In genomic region chr2:37984589-37984988, GRCh38 we compare ENCODE assay signal across 11 cellular contexts. TPM values are rescaled to one million over a fixed set of nuclear protein-coding genes. Genes with fewer than 3 reads are reported as not detected.
A peak's percentile ranks its signal among the peaks of the same experiment; 100 is the strongest.
DNase-seq lines count a peak whose midpoint lies in the region; ATAC-seq, FAIRE-seq and TF ChIP-seq lines count a peak whose summit lies in the region.
"Had no signal": no experiment of that assay in that cellular context is flagged by ENCODE, and none has a peak within 500 bp of the region (broad histone marks: within the 10 kb centered on the region; RNA-seq: fewer than 3 reads in every experiment).

No MANE protein-coding gene starts in this region.

- H3K4me2 ChIP-seq in HepG2 (ENCODE audit: low read depth, low read length), result no peak overlapping the region

- no peak overlapping the region for H3K27ac ChIP-seq in HepG2 (ENCODE audit: extremely low read length, insufficient read depth, low read length)
- no peak overlapping the region for H3K27ac ChIP-seq in right lobe of liver
- no peak overlapping the region for H3K27ac ChIP-seq in small intestine (ENCODE audit: low read depth in 1 of 2, low read length in 1 of 2)
- H3K27ac ChIP-seq in psoas muscle, result no peak overlapping the region
- H3K27ac ChIP-seq: spleen had no signal

- ATAC-seq in HepG2 (no peak), right lobe of liver (no peak), psoas muscle (no peak)

- no peaks in the 10 kb centered on the region for H3K79me2 ChIP-seq in HepG2 (ENCODE audit: insufficient read depth, low read length)

- FAIRE-seq in HepG2 (lab: Jason Lieb, UNC) (no peak), small intestine (lab: Jason Lieb, UNC) (no peak)

- no peaks in the 10 kb centered on the region for H4K20me1 ChIP-seq in HepG2 (ENCODE audit: insufficient read depth, low read length)

- no peak for TF ChIP-seq RAD21 in HepG2 (CRISPR knock-in tag; IDR thresholded peaks at IDR 0.05)

- intact Hi-C loops in HepG2 (cut with micrococcal nuclease; ENCODE audit: unreplicated experiment), result loop anchor here (5.0 kb wide), 1 partner anchor 57 kb away; the partner anchor contains the start of gene RMDN2
- intact Hi-C loops in right lobe of liver (cut with DNase I), result loop anchor here in 1 of 2 donors (10.0 kb wide), 1 partner anchor 290 kb away; no protein-coding TSS in a partner anchor
- intact Hi-C loops in psoas muscle (cut with DNase I), result loop anchor here (5.0 to 10.0 kb wide), 3 partner anchors 90 to 283 kb away; partner anchors contain the start of gene CYP1B1 (in 1 of the 2)

- no peak overlapping the region for H3K9ac ChIP-seq in HepG2 (ENCODE audit: insufficient read depth, low read depth, low read length)

- H3K4me3 ChIP-seq in HepG2 (replicated peaks in 1 of 3; ENCODE audit: insufficient read depth in 1 of 3, low read depth in 2 of 3, low read length in 3 of 3) (no peak overlapping the region), right lobe of liver (no peak overlapping the region), small intestine (ENCODE audit: low read depth in 1 of 2, low read length in 2 of 2) (no peak overlapping the region), psoas muscle (no peak overlapping the region)
- H3K4me3 ChIP-seq: HAP-1, spleen had no signal

- no TSS peak for BruUV-seq in HepG2 (replicated peaks; lab: Mats Ljungman, UMichigan)

- no peak overlapping the region for H2AFZ ChIP-seq in HepG2 (ENCODE audit: low read length)

- no peaks in the 10 kb centered on the region for H3K36me3 ChIP-seq in HepG2 (replicated peaks in 1 of 2; ENCODE audit: control insufficient read depth in 1 of 2, insufficient read depth in 2 of 2, low read length in 2 of 2)
- H3K36me3 ChIP-seq in right lobe of liver, result no peaks in the 10 kb centered on the region
- no peaks in the 10 kb centered on the region for H3K36me3 ChIP-seq in small intestine (ENCODE audit: control insufficient read depth in 2 of 2, insufficient read depth in 2 of 2, low read length in 2 of 2)
- H3K36me3 ChIP-seq in psoas muscle (ENCODE audit: insufficient read depth in 1 of 2, low read depth in 1 of 2), result no peaks in the 10 kb centered on the region
- H3K36me3 ChIP-seq: HAP-1, spleen had no signal

- in situ Hi-C loops in HepG2 (cut with HindIII; ENCODE audit: extremely low pct_ligation_motif_present, low pct_unique_long_range_greater_than_20kb), result no loop called here

- H3K9me3 ChIP-seq in HepG2 (ENCODE audit: low read length), result no peaks in the 10 kb centered on the region
- H3K9me3 ChIP-seq in right lobe of liver, result no peaks in the 10 kb centered on the region
- no peaks in the 10 kb centered on the region for H3K9me3 ChIP-seq in small intestine (ENCODE audit: control insufficient read depth, low read depth)
- H3K9me3 ChIP-seq in psoas muscle, result no peaks in the 10 kb centered on the region
- H3K9me3 ChIP-seq: HAP-1, spleen had no signal

- H3K4me1 ChIP-seq in HepG2 (ENCODE audit: insufficient read depth, low read length), result no peaks in the 10 kb centered on the region
- H3K4me1 ChIP-seq in right lobe of liver, result no peaks in the 10 kb centered on the region
- H3K4me1 ChIP-seq in small intestine (ENCODE audit: control insufficient read depth in 2 of 2, insufficient read depth in 1 of 2, low read depth in 1 of 2, low read length in 1 of 2), result no peaks in the 10 kb centered on the region
- no peaks in the 10 kb centered on the region for H3K4me1 ChIP-seq in psoas muscle
- H3K4me1 ChIP-seq: HAP-1 had no signal

- TF ChIP-seq POLR2A in HepG2 (IDR thresholded peaks at IDR 0.05; ENCODE audit: insufficient read depth in 1 of 2, low read depth in 2 of 2, low read length in 2 of 2) (no peak), right lobe of liver (IDR thresholded peaks at IDR 0.05) (no peak)

- no peak for DNase-seq in HepG2 (ENCODE audit: low spot score)
- no peak for DNase-seq in right lobe of liver
- DNase-seq in RPMI7951 (ENCODE audit: low read depth), result peak; percentile 45
- DNase-seq in fibroblast of peridontal ligament (ENCODE audit: extremely low read depth), result peak; percentile 78
- DNase-seq in cerebellar cortex (ENCODE audit: low spot score), result no peak
- DNase-seq in stimulated activated naive CD4-positive, alpha-beta T cell (lab: John Stamatoyannopoulos, UW), result no peak
- DNase-seq in small intestine, result no peak
- no peak for DNase-seq in psoas muscle
- DNase-seq: NCI-H1092 treated with DMSO at 0.1 percent for 48 hours, spleen had no signal

- CTCF ChIA-PET in HepG2 (lab: Yijun Ruan, JAX; ENCODE audit: low intra/inter-chr PET ratio, low total read pairs), result no interaction called here

- no peak for TF ChIP-seq CTCF in HepG2 (CRISPR knock-in tag; IDR thresholded peaks at IDR 0.05)
- TF ChIP-seq CTCF in right lobe of liver (IDR thresholded peaks at IDR 0.05), result no peak
- no peak for TF ChIP-seq CTCF in psoas muscle (IDR thresholded peaks at IDR 0.05)

- TF ChIP-seq EP300 in HepG2 (IDR thresholded peaks at IDR 0.05; ENCODE audit: low read depth in 2 of 2, low read length in 2 of 2), result no peak
- TF ChIP-seq EP300 in HepG2 (CRISPR knock-in tag; IDR thresholded peaks at IDR 0.05; ENCODE audit: borderline replicate concordance), result no peak

- no peaks in the 10 kb centered on the region for H3K27me3 ChIP-seq in HepG2 (ENCODE audit: control insufficient read depth in 1 of 2, insufficient read depth in 2 of 2, low read length in 2 of 2)
- no peaks in the 10 kb centered on the region for H3K27me3 ChIP-seq in right lobe of liver
- no peaks in the 10 kb centered on the region for H3K27me3 ChIP-seq in small intestine (ENCODE audit: control insufficient read depth in 2 of 2, insufficient read depth in 2 of 2, low read length in 2 of 2)
- H3K27me3 ChIP-seq in psoas muscle (ENCODE audit: insufficient read depth in 3 of 3, low read length in 2 of 3), result no peaks in the 10 kb centered on the region
- H3K27me3 ChIP-seq: spleen had no signal

- POLR2A ChIA-PET in HepG2 (lab: Yijun Ruan, JAX), result no interaction called here

TF ChIP-seq in HepG2, 621 proteins besides CTCF, POLR2A, EP300 and RAD21:
- TF ChIP-seq STAG1 (CRISPR knock-in tag; IDR thresholded peaks at IDR 0.05) (peak; percentile 21; the same call in 1 of the 2 replicates), KLF13 (CRISPR knock-in tag; IDR thresholded peaks at IDR 0.05) (no peak)

RNA-seq across cellular contexts. Expression of gene RMDN2, which starts 59.5 kb away (rescaled TPM):
- total RNA-seq in HepG2 (2016; rRNA removed; fragmentation: Illumina TruSeq; extraction: Trizol), result 4.7 and 8.9 TPM in 2 replicates
- total RNA-seq in HepG2 (2016; cell fraction: cytosol; rRNA removed; fragmentation: Illumina TruSeq; extraction: Trizol; ENCODE audit: low read depth), result 15.2 and 18.1 TPM in 2 replicates
- 5.3 and 9.6 TPM in 2 replicates for total RNA-seq in HepG2 (2016; cell fraction: insoluble cytoplasmic fraction; rRNA removed; fragmentation: Illumina TruSeq; extraction: Trizol)
- total RNA-seq in HepG2 (2016; cell fraction: membrane; rRNA removed; fragmentation: Illumina TruSeq; extraction: Trizol), result 6.2 and 8.7 TPM in 2 replicates
- 19.6 and 19.9 TPM in 2 replicates for total RNA-seq in HepG2 (2016; cell fraction: nucleus; rRNA removed; fragmentation: Illumina TruSeq; extraction: Trizol)
- polyA plus RNA-seq in HepG2 (2011; rRNA removed), result 1.9 and 2.3 TPM in 2 replicates
- polyA plus RNA-seq in HepG2 (2011; cell fraction: cytosol; rRNA removed), result 0.59 and 0.99 TPM in 2 replicates
- 1.8 and 2.1 TPM in 2 replicates for polyA plus RNA-seq in HepG2 (2011; cell fraction: nucleus; rRNA removed)
- polyA plus RNA-seq in HepG2 (2012), result 2.1 and 2.7 TPM in 2 replicates
- 0.79 and 0.85 TPM in 2 replicates for polyA plus RNA-seq in HepG2 (2016; cell fraction: cytosol; fragmentation: Illumina TruSeq; extraction: Trizol; ENCODE audit: low read depth)
- 3.2 and 3.5 TPM in 2 replicates for polyA plus RNA-seq in HepG2 (2016; cell fraction: insoluble cytoplasmic fraction; fragmentation: Illumina TruSeq; extraction: Trizol; ENCODE audit: low read depth)
- 1.1 and 1.6 TPM in 2 replicates for polyA plus RNA-seq in HepG2 (2016; cell fraction: membrane; fragmentation: Illumina TruSeq; extraction: Trizol; ENCODE audit: low read depth)
- 16.4 and 18.5 TPM in 2 replicates for polyA plus RNA-seq in HepG2 (2016; cell fraction: nucleus; fragmentation: Illumina TruSeq; extraction: Trizol; ENCODE audit: insufficient read depth, low read depth)
- 0.40 and 0.84 TPM in 2 replicates for polyA minus RNA-seq in HepG2 (2011; rRNA and poly(A)+ RNA removed; ENCODE audit: low replicate concordance)
- polyA minus RNA-seq in HepG2 (2011; cell fraction: cytosol; rRNA and poly(A)+ RNA removed), result 1.8 and 2.2 TPM in 2 replicates
- 13.8 and 14.3 TPM in 2 replicates for polyA minus RNA-seq in HepG2 (2011; cell fraction: nucleus; rRNA and poly(A)+ RNA removed)
- 10 to 100 TPM in 5 of 6 experiments, 1 to 10 TPM in 1; 8.8 to 18.5 (median 15.7) TPM for total RNA-seq in right lobe of liver
- 7.6 and 9.6 TPM in 2 replicates for total RNA-seq in RPMI7951 (2014; rRNA removed; shearing (Covaris generic))
- polyA plus RNA-seq in small intestine, result 1 to 10 TPM; 5.1 to 8.9 (median 7.9) TPM
- total RNA-seq in psoas muscle, result 1 to 10 TPM; 3.3 to 5.5 (median 4.3) TPM
- 1 to 10 TPM; 2.1 to 3.5 (median 3.3) TPM for polyA plus RNA-seq in psoas muscle

Comparison
In these comparisons a context has a peak if more than half of its experiments do, and no peak if none do; other contexts are left out.
1. DNase-seq: peak in RPMI7951 (single experiment) and fibroblast of peridontal ligament (single experiment); none in HepG2 (single experiment), right lobe of liver (0 of 3), cerebellar cortex (single experiment), stimulated activated naive CD4-positive, alpha-beta T cell (0 of 6), small intestine (single experiment) and psoas muscle (0 of 2).